ENCODE assay signal across 14 cellular contexts in the genomic region with DNA sequence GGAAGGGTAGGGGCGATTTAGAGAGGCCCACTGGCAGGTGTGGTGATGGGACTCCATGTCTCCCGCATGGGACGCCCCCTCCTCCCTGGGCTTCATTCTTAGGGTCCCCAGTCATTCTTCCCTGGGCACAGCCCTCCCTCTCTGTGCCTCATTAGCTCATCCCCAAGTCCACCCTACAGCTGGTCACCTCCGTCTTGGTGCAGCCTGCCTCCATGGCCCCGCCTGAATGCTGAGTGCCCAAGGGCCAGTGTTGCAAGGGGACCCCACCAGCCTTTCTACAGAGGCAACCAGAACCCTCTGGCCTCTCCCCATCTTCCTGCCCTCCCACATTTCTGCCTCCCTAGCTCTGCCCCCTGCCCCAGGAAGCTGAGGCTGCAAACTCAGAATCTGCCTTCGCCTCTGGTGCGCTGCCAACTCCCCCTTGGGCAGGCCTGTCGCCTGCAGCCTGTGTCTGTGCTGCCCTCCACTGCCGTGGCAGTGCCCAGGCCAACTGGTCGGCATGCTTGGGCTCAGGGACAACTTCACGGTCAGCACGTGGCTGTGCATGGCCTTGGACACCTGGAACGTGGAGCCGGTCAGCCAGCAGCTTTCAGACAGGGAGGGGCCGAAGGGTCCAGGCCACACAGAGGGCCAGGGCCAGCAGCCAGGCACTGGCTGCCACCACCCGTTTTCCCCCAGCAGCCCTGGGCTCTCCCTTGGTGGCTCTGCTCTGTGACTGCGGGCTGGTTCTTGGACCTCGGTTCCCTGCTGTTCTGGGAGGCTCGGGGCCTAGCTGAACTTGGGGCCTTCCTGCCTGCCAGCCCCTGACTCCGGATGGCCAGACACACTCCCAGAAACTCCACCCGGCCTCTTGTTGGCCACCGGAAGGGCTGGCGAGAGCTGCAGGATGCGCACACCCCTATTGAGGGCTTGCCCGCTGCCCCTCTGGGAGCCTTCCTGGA. TPM values are rescaled to one million over a fixed set of nuclear protein-coding genes. Genes with fewer than 3 reads are reported as not detected.
A peak's percentile ranks its signal among the peaks of the same experiment; 100 is the strongest.
DNase-seq lines count a peak whose midpoint lies in the region; ATAC-seq and TF ChIP-seq lines count a peak whose summit lies in the region.
"Had no signal": no experiment of that assay in that cellular context is flagged by ENCODE, and none has a peak within 500 bp of the region (broad histone marks: within the 10 kb centered on the region; RNA-seq: fewer than 3 reads in every experiment).

No MANE protein-coding gene starts in this region.

- no peaks in the 10 kb centered on the region for H3K9me3 Mint-ChIP-seq in CD8-positive, alpha-beta T cell
- H3K9me3 Mint-ChIP-seq: activated CD4-positive, alpha-beta T cell treated with anti-CD3 and anti-CD28 coated beads, Interleukin-2, amount 10 ng/mL, durations not matched to agents 24 days and 14 days; activated naive CD4-positive, alpha-beta T cell treated with anti-CD3 and anti-CD28 coated beads for 36 hours; CD4-positive, alpha-beta memory T cell; immature natural killer cell had no signal

- H3K36me3 Mint-ChIP-seq in CD8-positive, alpha-beta T cell = no peaks in the 10 kb centered on the region
- H3K36me3 Mint-ChIP-seq: CD4-positive, alpha-beta memory T cell; immature natural killer cell had no signal

- no peaks in the 10 kb centered on the region for H3K36me3 ChIP-seq in CD8-positive, alpha-beta T cell (ENCODE audit: insufficient read depth, low read length)
- H3K36me3 ChIP-seq in body of pancreas (replicated peaks in 1 of 2; ENCODE audit: insufficient read depth in 1 of 2, low read depth in 2 of 2) (no peaks in the 10 kb centered on the region), left lung (no peaks in the 10 kb centered on the region)

- H3K4me3 ChIP-seq in CD8-positive, alpha-beta T cell (ENCODE audit: low read depth, low read length) = no peak overlapping the region
- no peak overlapping the region for H3K4me3 ChIP-seq in body of pancreas
- no peak overlapping the region for H3K4me3 ChIP-seq in left lung

- 28 to 29% methylated on average over 5 to 24 of the region's 25 CpGs for WGBS in body of pancreas, 2 donors

- H3K9me3 ChIP-seq in CD8-positive, alpha-beta T cell (ENCODE audit: low read length) = no peaks in the 10 kb centered on the region
- no peaks in the 10 kb centered on the region for H3K9me3 ChIP-seq in body of pancreas
- no peaks in the 10 kb centered on the region for H3K9me3 ChIP-seq in left lung

- peak overlapping the region; percentile 32 for H3K4me3 Mint-ChIP-seq in CD8-positive, alpha-beta T cell

- H3K27me3 ChIP-seq in CD8-positive, alpha-beta T cell (ENCODE audit: insufficient read depth, low read length) = no peaks in the 10 kb centered on the region
- H3K27me3 ChIP-seq in body of pancreas (no peaks in the 10 kb centered on the region), left lung (peaks cover 0 to 25% of the 10 kb centered on the region in 2 donors)

- ATAC-seq in CD8-positive, alpha-beta T cell = no peak
- peak; percentile 65 for ATAC-seq in body of pancreas
- peak; percentile 9 for ATAC-seq in left lung
- ATAC-seq in sciatic nerve = peak; percentile 40
- ATAC-seq in HG03196 (IDR thresholded peaks at IDR 0.05; ENCODE audit: unreplicated experiment) = no peak
- ATAC-seq in GM21390 (IDR thresholded peaks at IDR 0.05; ENCODE audit: unreplicated experiment) = no peak

- intact Hi-C loops in CD8-positive, alpha-beta T cell (cut with DNase I, micrococcal nuclease) = no loop called here
- intact Hi-C loops in body of pancreas (cut with DNase I) = no loop called here
- intact Hi-C loops in left lung (cut with DNase I) = no loop called here
- intact Hi-C loops in sciatic nerve (cut with DNase I) = no loop called here

- DNase-seq in CD8-positive, alpha-beta T cell = no peak
- DNase-seq in body of pancreas (peak; percentile 87 to 95 (median 94)), left lung (no peak), sciatic nerve (ENCODE audit: low spot score) (no peak), NCI-H2227 (lab: John Stamatoyannopoulos, UW; ENCODE audit: unreplicated experiment) (no peak), DMS 273 treated with DMSO at 0.1 percent for 48 hours (lab: John Stamatoyannopoulos, UW) (no peak)
- DNase-seq: activated CD4-positive, alpha-beta T cell treated with anti-CD3 and anti-CD28 coated beads, Interleukin-2, amount 10 ng/mL, durations not matched to agents 24 days and 14 days; NCI-H2081 treated with DMSO at 0.1 percent for 48 hours had no signal

- H3K4me1 Mint-ChIP-seq in CD8-positive, alpha-beta T cell (ENCODE audit: low read depth) = peaks cover 21% of the 10 kb centered on the region

- H3K27me3 Mint-ChIP-seq in CD8-positive, alpha-beta T cell (ENCODE audit: low read depth) = no peaks in the 10 kb centered on the region

- peak in 2 of 3 donors; percentile 62 to 65 for TF ChIP-seq POLR2A in body of pancreas (IDR thresholded peaks at IDR 0.05)

- CTCF ChIA-PET in CD8-positive, alpha-beta T cell (lab: Charles Lee) = interaction anchor here (1.2 to 3.3 kb wide), 5 partner anchors 20 to 73 kb away, joined by 3 to 27 read pairs (median 10); a partner anchor contains a TSS

- no peak overlapping the region for H3K27ac Mint-ChIP-seq in CD8-positive, alpha-beta T cell
- H3K27ac Mint-ChIP-seq: activated CD4-positive, alpha-beta T cell treated with anti-CD3 and anti-CD28 coated beads, Interleukin-2, amount 10 ng/mL, durations not matched to agents 24 days and 14 days; activated naive CD4-positive, alpha-beta T cell treated with anti-CD3 and anti-CD28 coated beads for 36 hours; CD4-positive, alpha-beta memory T cell had no signal

- no peak for TF ChIP-seq CTCF in CD8-positive, alpha-beta T cell (IDR thresholded peaks at IDR 0.05)
- peak in 4 of 7 experiments; percentile 21 to 49 (median 40) for TF ChIP-seq CTCF in body of pancreas (IDR thresholded peaks at IDR 0.05)
- TF ChIP-seq CTCF in left lung (IDR thresholded peaks at IDR 0.05) = no peak

- POLR2A ChIA-PET in CD8-positive, alpha-beta T cell (lab: Charles Lee) = interaction anchor here (1.2 kb wide), 1 partner anchor 33 kb away, joined by 3 read pairs; no protein-coding TSS in a partner anchor

- peaks cover 21% of the 10 kb centered on the region for H3K4me1 ChIP-seq in CD8-positive, alpha-beta T cell (ENCODE audit: insufficient read depth, low read length)
- peaks cover 60% of the 10 kb centered on the region for H3K4me1 ChIP-seq in body of pancreas
- peaks cover 30 to 39% of the 10 kb centered on the region in 2 donors for H3K4me1 ChIP-seq in left lung

- H3K27ac ChIP-seq in CD8-positive, alpha-beta T cell (ENCODE audit: low read depth, low read length) = no peak overlapping the region
- H3K27ac ChIP-seq in body of pancreas (peak overlapping the region; percentile 88 to 97 (median 94)), left lung (peak overlapping the region; percentile 81 to 83)

RNA-seq across cellular contexts. Expression of gene PPP1R13B, which starts 33.9 kb away (rescaled TPM):
- 10 to 100 TPM; 20.9 to 22.6 TPM for total RNA-seq in CD8-positive, alpha-beta T cell
- total RNA-seq in body of pancreas (10 to 100 TPM; 12.5 to 36.3 TPM), left lung (10 to 100 TPM; 48.0 to 57.8 TPM), sciatic nerve (38.6 TPM)

RNA-seq across cellular contexts. Expression of gene TDRD9, which starts 47.0 kb away (rescaled TPM):
- total RNA-seq in CD8-positive, alpha-beta T cell = 1 to 10 TPM in 1 of 2 experiments, under 1 TPM in 1; 0.73 to 1.1 TPM
- total RNA-seq in body of pancreas (1 to 10 TPM; 2.0 to 4.7 TPM), left lung (1 to 10 TPM; 5.4 to 9.1 TPM), sciatic nerve (8.2 TPM)
- total RNA-seq: RPMI7951 had no signal

Comparison
In these comparisons a context has a peak if more than half of its experiments do, and no peak if none do; other contexts are left out.
1. ATAC-seq: peak in body of pancreas (single experiment), left lung (single experiment) and sciatic nerve (single experiment); none in CD8-positive, alpha-beta T cell (single experiment), HG03196 (single experiment) and GM21390 (single experiment).
2. DNase-seq: peak in body of pancreas (4 of 4); none in CD8-positive, alpha-beta T cell (0 of 7), left lung (0 of 2), sciatic nerve (single experiment), NCI-H2227 (single experiment) and DMS 273 treated with DMSO at 0.1 percent for 48 hours (single experiment).
3. CTCF ChIP-seq: peak in body of pancreas (4 of 7); none in CD8-positive, alpha-beta T cell (single experiment) and left lung (0 of 2).